In genomic region chr4:119370392-119370791, GRCh38 we compare ENCODE assay signal across 8 cellular contexts. TPM values are rescaled to one million over a fixed set of nuclear protein-coding genes. Genes with fewer than 3 reads are reported as not detected.
A peak's percentile ranks its signal among the peaks of the same experiment; 100 is the strongest.
DNase-seq lines count a peak whose midpoint lies in the region; ATAC-seq, FAIRE-seq and TF ChIP-seq lines count a peak whose summit lies in the region.
"Not testable (repeated sequence)": the region's sequence is repeated elsewhere in the genome, so short reads cannot be mapped to it uniquely, and the experiment has no call there.

No MANE protein-coding gene starts in this region.

- ATAC-seq in GM18505 (IDR thresholded peaks at IDR 0.05; ENCODE audit: unreplicated experiment) (peak; percentile 98), HG03571 (IDR thresholded peaks at IDR 0.05; ENCODE audit: unreplicated experiment) (peak; percentile 92), upper lobe of left lung (ENCODE audit: low FRiP score in 2 of 2) (peak; percentile 68 to 88)

- not testable (repeated sequence) for TF ChIP-seq CTCF in prostate gland (IDR thresholded peaks at IDR 0.05); upper lobe of left lung (IDR thresholded peaks at IDR 0.05)

- H3K27ac ChIP-seq in prostate gland, result not testable (repeated sequence)
- peak overlapping the region; percentile 35 to 69 (median 39) for H3K27ac ChIP-seq in upper lobe of left lung

- not testable (repeated sequence) for H3K4me1 ChIP-seq in prostate gland (replicated peaks); upper lobe of left lung

- intact Hi-C loops in prostate gland (cut with DNase I), result not testable (repeated sequence)

- FAIRE-seq in endometrium (lab: Jason Lieb, UNC), result peak; percentile 12

- not testable (repeated sequence) for H3K4me3 ChIP-seq in prostate gland, upper lobe of left lung

- peak; percentile 65 for DNase-seq in H4 (ENCODE audit: low spot score)
- peak; percentile 84 for DNase-seq in SIG-M5 treated with dmso at 0.1 percent for 504 hours (lab: John Stamatoyannopoulos, UW; ENCODE audit: unreplicated experiment)
- DNase-seq in activated T-cell treated with anti-CD3 and anti-CD28 coated beads for 24 hours (ENCODE audit: low read depth), result peak; percentile 40
- peak; percentile 4 for DNase-seq in prostate gland (ENCODE audit: low spot score)
- DNase-seq in upper lobe of left lung, result peak in 1 of 2 donors; percentile 59

- not testable (repeated sequence) for TF ChIP-seq POLR2A in GM18505 (IDR thresholded peaks at IDR 0.05; ENCODE audit: borderline replicate concordance, extremely low read depth, insufficient read depth, insufficient read length); prostate gland (IDR thresholded peaks at IDR 0.05); upper lobe of left lung (IDR thresholded peaks at IDR 0.05)

- H3K9me3 ChIP-seq in prostate gland, upper lobe of left lung: not testable (repeated sequence)

- H3K36me3 ChIP-seq in prostate gland, upper lobe of left lung: not testable (repeated sequence)

- not testable (repeated sequence) for H3K27me3 ChIP-seq in prostate gland (replicated peaks; ENCODE audit: insufficient read depth); upper lobe of left lung

- 25% methylated on average over 5 of the region's 5 CpGs for WGBS in prostate gland
- WGBS in upper lobe of left lung, 2 donors, result 10 to 24% methylated on average over 5 of the region's 5 CpGs

- TF ChIP-seq EP300 in upper lobe of left lung (IDR thresholded peaks at IDR 0.05), result not testable (repeated sequence)

RNA-seq across cellular contexts. Expression of gene FABP2, which starts 48.5 kb away (rescaled TPM):
- not detected in 2 replicates for total RNA-seq in H4 (2014; rRNA removed; shearing (Covaris generic))
- total RNA-seq in prostate gland, result not detected
- total RNA-seq in upper lobe of left lung, result not detected
